ENCODE assay signal across 8 cellular contexts in genomic region chr6:129672883-129673631, GRCh38. TPM values are rescaled to one million over a fixed set of nuclear protein-coding genes. Genes with fewer than 3 reads are reported as not detected.
A peak's percentile ranks its signal among the peaks of the same experiment; 100 is the strongest.
DNase-seq lines count a peak whose midpoint lies in the region; ATAC-seq and TF ChIP-seq lines count a peak whose summit lies in the region.

No MANE protein-coding gene starts in this region.

- H3K9me3 ChIP-seq in esophagus muscularis mucosa (no peaks in the 10 kb centered on the region), sigmoid colon (no peaks in the 10 kb centered on the region)

- TF ChIP-seq CTCF in RWPE1 (conservative IDR thresholded peaks at IDR 0.05; ENCODE audit: low read depth): no peak
- TF ChIP-seq CTCF in esophagus muscularis mucosa (IDR thresholded peaks at IDR 0.05): no peak
- TF ChIP-seq CTCF in sigmoid colon (IDR thresholded peaks at IDR 0.05): no peak

- peaks cover 72% of the 10 kb centered on the region for H3K79me2 ChIP-seq in ACC112 (ENCODE audit: control insufficient read depth, insufficient read depth, low read length, unreplicated experiment)

- no peak overlapping the region for H2AFZ ChIP-seq in ACC112 (ENCODE audit: low read length, unreplicated experiment)

- H3K27ac ChIP-seq in ACC112 (ENCODE audit: low read depth, low read length) (peak overlapping the region; percentile 96), RWPE1 (no peak overlapping the region), esophagus muscularis mucosa (replicated peaks in 1 of 4) (peak overlapping the region; percentile 26 to 55 (median 44)), sigmoid colon (peak overlapping the region in 3 of 4 donors; percentile 41 to 62 (median 48))

- POLR2A ChIA-PET in RWPE1 (lab: Yijun Ruan, JAX; ENCODE audit: low non-redundant PET): no interaction called here

- H3K4me1 ChIP-seq in ACC112 (ENCODE audit: control insufficient read depth, insufficient read depth, low read length, unreplicated experiment) (peaks cover 65% of the 10 kb centered on the region), esophagus muscularis mucosa (peaks cover 6 to 15% (median 11%) of the 10 kb centered on the region in 4 donors), sigmoid colon (peaks cover 0 to 13% (median 0%) of the 10 kb centered on the region in 4 donors)

- TF ChIP-seq EP300 in esophagus muscularis mucosa (IDR thresholded peaks at IDR 0.05) (no peak), sigmoid colon (IDR thresholded peaks at IDR 0.05) (no peak)

- DNase-seq in RWPE1 (ENCODE audit: low spot score) (peak; percentile 65), esophagus muscularis mucosa (ENCODE audit: extremely low spot score) (peak; percentile 5), sigmoid colon (no peak), NCI-H510A (lab: John Stamatoyannopoulos, UW) (no peak), NCI-H1930 (lab: John Stamatoyannopoulos, UW) (no peak)

- CTCF ChIA-PET in RWPE1 (lab: Yijun Ruan, JAX): interaction anchor here (1.0 kb wide), 1 partner anchor 12 kb away, joined by 6 read pairs; no protein-coding TSS in a partner anchor

- WGBS in esophagus muscularis mucosa: 38% methylated on average over 2 of the region's 2 CpGs
- 70 to 80% methylated on average over 2 of the region's 2 CpGs for WGBS in sigmoid colon, 2 donors

- TF ChIP-seq POLR2A in esophagus muscularis mucosa (IDR thresholded peaks at IDR 0.05; ENCODE audit: low read depth) (no peak), sigmoid colon (IDR thresholded peaks at IDR 0.05) (no peak)

- peak; percentile 77 for ATAC-seq in GM18861 (IDR thresholded peaks at IDR 0.05; ENCODE audit: unreplicated experiment)
- ATAC-seq in HG03039 (IDR thresholded peaks at IDR 0.05; ENCODE audit: unreplicated experiment): peak; percentile 69

- H3K36me3 ChIP-seq in ACC112 (ENCODE audit: insufficient read depth, low read length) (no peaks in the 10 kb centered on the region), esophagus muscularis mucosa (no peaks in the 10 kb centered on the region), sigmoid colon (no peaks in the 10 kb centered on the region)

- H3K4me3 ChIP-seq in ACC112 (ENCODE audit: low read depth, low read length): peak overlapping the region; percentile 63
- no peak overlapping the region for H3K4me3 ChIP-seq in esophagus muscularis mucosa
- no peak overlapping the region for H3K4me3 ChIP-seq in sigmoid colon

- intact Hi-C loops in esophagus muscularis mucosa (cut with DNase I): no loop called here
- intact Hi-C loops in sigmoid colon (cut with DNase I): no loop called here

- H3K27me3 ChIP-seq in ACC112 (ENCODE audit: insufficient read depth, low read length) (no peaks in the 10 kb centered on the region), esophagus muscularis mucosa (no peaks in the 10 kb centered on the region), sigmoid colon (no peaks in the 10 kb centered on the region)

RNA-seq across cellular contexts. Expression of gene ARHGAP18, which starts 36.9 kb away (rescaled TPM):
- 10 to 100 TPM in 1 of 4 donors, 1 to 10 TPM in 3; 5.2 to 15.9 (median 7.4) TPM for total RNA-seq in esophagus muscularis mucosa
- total RNA-seq in sigmoid colon: 10 to 100 TPM in 2 of 4 donors, 1 to 10 TPM in 2; 9.2 to 16.9 (median 10.0) TPM
- polyA plus RNA-seq in sigmoid colon: 10 to 100 TPM in 2 of 3 donors, 1 to 10 TPM in 1; 9.2 to 16.0 (median 13.8) TPM

Comparison
In these comparisons a context has a peak if more than half of its experiments do, and no peak if none do; other contexts are left out.
1. DNase-seq: peak in RWPE1 (single experiment) and esophagus muscularis mucosa (single experiment); none in sigmoid colon (single experiment), NCI-H510A (single experiment) and NCI-H1930 (0 of 2).